8 cellular contexts compared by ENCODE assay signal in the genomic region with DNA sequence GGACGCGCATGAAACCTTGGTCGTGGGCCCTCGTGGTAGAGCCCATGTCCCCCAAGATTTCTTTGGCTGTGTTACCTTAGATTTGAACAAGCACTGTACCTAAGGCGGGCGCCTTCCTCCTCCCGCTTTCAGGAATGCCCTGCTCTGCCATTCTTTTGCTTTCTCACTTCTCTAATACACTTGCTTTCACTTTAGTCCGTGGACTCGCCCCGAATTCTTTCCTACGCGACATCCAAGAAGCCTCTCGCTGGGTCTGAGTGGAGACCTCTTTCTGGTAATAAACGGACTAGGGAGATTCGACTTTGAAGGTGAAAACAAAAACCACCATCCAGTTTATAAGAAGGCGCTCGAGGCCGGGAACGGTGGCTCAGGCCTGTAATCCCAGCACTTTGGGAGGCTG. TPM values are rescaled to one million over a fixed set of nuclear protein-coding genes. Genes with fewer than 3 reads are reported as not detected.
DNase-seq lines count a peak whose midpoint lies in the region; ATAC-seq and TF ChIP-seq lines count a peak whose summit lies in the region.

No MANE protein-coding gene starts in this region.

- peak overlapping the region in 1 of 4 donors; percentile 98 for H3K4me3 ChIP-seq in adrenal gland
- H3K4me3 ChIP-seq in lower lobe of right lung = peak overlapping the region; percentile 77

- H3K9me3 ChIP-seq in adrenal gland (replicated peaks in 1 of 3) (no peaks in the 10 kb centered on the region), lower lobe of right lung (no peaks in the 10 kb centered on the region)

- peak overlapping the region; percentile 91 for H3K27ac Mint-ChIP-seq in stimulated activated naive CD8-positive, alpha-beta T cell treated with anti-CD3 and anti-CD28 coated beads, Interleukin-15, Interleukin-2, amounts not matched to agents 100 ng/mL and 50 ng/mL, for 24 hours

- no peak for TF ChIP-seq POLR2A in adrenal gland (IDR thresholded peaks at IDR 0.05)

- H3K36me3 ChIP-seq in adrenal gland (replicated peaks in 1 of 2) (no peaks in the 10 kb centered on the region), lower lobe of right lung (peaks cover 10% of the 10 kb centered on the region)

- DNase-seq in stimulated activated naive CD8-positive, alpha-beta T cell treated with anti-CD3 and anti-CD28 coated beads, Interleukin-15, Interleukin-2, amounts not matched to agents 100 U/mL and 50 U/mL, for 24 hours = no peak
- no peak for DNase-seq in adrenal gland
- no peak for DNase-seq in lower lobe of right lung
- no peak for DNase-seq in ureter (ENCODE audit: low spot score)
- no peak for DNase-seq in posterior vena cava (ENCODE audit: low spot score)

- no peak for ATAC-seq in stimulated activated naive CD8-positive, alpha-beta T cell treated with anti-CD3 and anti-CD28 coated beads, Interleukin-15, Interleukin-2, amounts not matched to agents 100 U/mL and 50 U/mL, for 24 hours
- no peak for ATAC-seq in lower lobe of right lung
- no peak for ATAC-seq in GM21447 (IDR thresholded peaks at IDR 0.05; ENCODE audit: unreplicated experiment)
- no peak for ATAC-seq in GM19463 (IDR thresholded peaks at IDR 0.05; ENCODE audit: unreplicated experiment)

- H3K27me3 Mint-ChIP-seq in stimulated activated naive CD8-positive, alpha-beta T cell treated with anti-CD3 and anti-CD28 coated beads, Interleukin-15, Interleukin-2, amounts not matched to agents 100 ng/mL and 50 ng/mL, for 24 hours = no peaks in the 10 kb centered on the region

- peak overlapping the region in 4 of 5 donors; percentile 76 to 99 (median 88) for H3K27ac ChIP-seq in adrenal gland
- peak overlapping the region; percentile 93 for H3K27ac ChIP-seq in lower lobe of right lung

- H3K9me3 Mint-ChIP-seq in stimulated activated naive CD8-positive, alpha-beta T cell treated with anti-CD3 and anti-CD28 coated beads, Interleukin-15, Interleukin-2, amounts not matched to agents 100 ng/mL and 50 ng/mL, for 24 hours = no peaks in the 10 kb centered on the region

- no peaks in the 10 kb centered on the region for H3K27me3 ChIP-seq in adrenal gland
- H3K27me3 ChIP-seq in lower lobe of right lung (ENCODE audit: low read depth) = no peaks in the 10 kb centered on the region

- H3K4me3 Mint-ChIP-seq in stimulated activated naive CD8-positive, alpha-beta T cell treated with anti-CD3 and anti-CD28 coated beads, Interleukin-15, Interleukin-2, amounts not matched to agents 100 ng/mL and 50 ng/mL, for 24 hours = peak overlapping the region; percentile 91

- TF ChIP-seq CTCF in adrenal gland (IDR thresholded peaks at IDR 0.05) = no peak
- TF ChIP-seq CTCF in lower lobe of right lung (IDR thresholded peaks at IDR 0.05) = no peak

- H3K4me1 Mint-ChIP-seq in stimulated activated naive CD8-positive, alpha-beta T cell treated with anti-CD3 and anti-CD28 coated beads, Interleukin-15, Interleukin-2, amounts not matched to agents 100 ng/mL and 50 ng/mL, for 24 hours (ENCODE audit: low read depth) = peaks cover 62% of the 10 kb centered on the region

- H3K4me1 ChIP-seq in adrenal gland (replicated peaks in 1 of 2) (peaks cover 34 to 63% of the 10 kb centered on the region in 2 donors), lower lobe of right lung (peaks cover 75% of the 10 kb centered on the region)

- intact Hi-C loops in adrenal gland (cut with DNase I) = loop anchor here in 1 of 2 donors (10.0 kb wide), 1 partner anchor 82 kb away; the partner anchor contains the start of gene KIAA0930
- intact Hi-C loops in lower lobe of right lung (cut with DNase I) = no loop called here
- intact Hi-C loops in posterior vena cava (cut with DNase I) = no loop called here

- whole genome bisulfite sequencing in adrenal gland, 4 donors = 81 to 87% (median 84%) methylated on average over 18 to 19 of the region's 19 CpGs

- peaks cover 49% of the 10 kb centered on the region for H3K36me3 Mint-ChIP-seq in stimulated activated naive CD8-positive, alpha-beta T cell treated with anti-CD3 and anti-CD28 coated beads, Interleukin-15, Interleukin-2, amounts not matched to agents 100 ng/mL and 50 ng/mL, for 24 hours (ENCODE audit: low read depth)

RNA-seq across cellular contexts. Expression of gene NUP50, which starts 1.2 kb away (rescaled TPM):
- total RNA-seq in adrenal gland = 100 to 1,000 TPM in 2 of 8 donors, 10 to 100 TPM in 6; 48.9 to 126 (median 69.9) TPM
- 10 to 100 TPM; 14.9 to 45.9 (median 23.1) TPM for polyA plus RNA-seq in adrenal gland
- total RNA-seq in lower lobe of right lung = 49.5 TPM
- total RNA-seq in ureter = 71.0 TPM
- 10 to 100 TPM; 29.7 to 30.1 TPM for total RNA-seq in posterior vena cava
